In the genomic region with DNA sequence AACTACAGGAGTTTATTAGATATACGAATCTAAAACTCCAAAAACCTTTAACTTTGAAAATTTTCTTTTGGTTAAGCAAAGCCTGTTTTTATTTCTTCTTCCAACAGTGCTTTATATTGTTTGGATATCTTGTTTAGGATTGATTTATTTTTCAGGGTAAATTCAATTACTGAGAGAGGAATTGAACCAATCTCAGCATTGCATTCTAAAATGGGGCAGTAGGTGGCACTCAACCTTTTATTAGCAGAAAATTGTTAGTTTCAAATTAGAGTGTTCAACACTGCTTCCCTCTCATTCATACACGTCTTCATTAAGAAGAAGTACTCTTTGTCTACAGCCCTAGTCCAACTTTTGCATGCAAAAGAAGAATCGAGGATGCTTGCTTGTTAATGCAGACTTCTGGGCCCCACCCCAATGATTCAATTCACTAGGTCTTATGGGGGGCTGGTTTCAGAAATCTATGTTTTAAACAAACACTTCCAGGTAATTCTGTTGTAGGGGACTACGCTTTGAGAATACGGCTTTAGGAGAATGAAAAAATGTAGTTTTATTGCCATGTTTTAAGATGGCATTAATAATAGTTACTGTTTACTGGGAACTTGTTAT, we compare ENCODE assay signal across 1 cellular context.
TF ChIP-seq lines count a peak whose summit lies in the region.

No MANE protein-coding gene starts in this region.

TF ChIP-seq in Ishikawa, 13 proteins besides CTCF, POLR2A, EP300 and RAD21 (continued from another document):
- TF ChIP-seq, protein P1, sequence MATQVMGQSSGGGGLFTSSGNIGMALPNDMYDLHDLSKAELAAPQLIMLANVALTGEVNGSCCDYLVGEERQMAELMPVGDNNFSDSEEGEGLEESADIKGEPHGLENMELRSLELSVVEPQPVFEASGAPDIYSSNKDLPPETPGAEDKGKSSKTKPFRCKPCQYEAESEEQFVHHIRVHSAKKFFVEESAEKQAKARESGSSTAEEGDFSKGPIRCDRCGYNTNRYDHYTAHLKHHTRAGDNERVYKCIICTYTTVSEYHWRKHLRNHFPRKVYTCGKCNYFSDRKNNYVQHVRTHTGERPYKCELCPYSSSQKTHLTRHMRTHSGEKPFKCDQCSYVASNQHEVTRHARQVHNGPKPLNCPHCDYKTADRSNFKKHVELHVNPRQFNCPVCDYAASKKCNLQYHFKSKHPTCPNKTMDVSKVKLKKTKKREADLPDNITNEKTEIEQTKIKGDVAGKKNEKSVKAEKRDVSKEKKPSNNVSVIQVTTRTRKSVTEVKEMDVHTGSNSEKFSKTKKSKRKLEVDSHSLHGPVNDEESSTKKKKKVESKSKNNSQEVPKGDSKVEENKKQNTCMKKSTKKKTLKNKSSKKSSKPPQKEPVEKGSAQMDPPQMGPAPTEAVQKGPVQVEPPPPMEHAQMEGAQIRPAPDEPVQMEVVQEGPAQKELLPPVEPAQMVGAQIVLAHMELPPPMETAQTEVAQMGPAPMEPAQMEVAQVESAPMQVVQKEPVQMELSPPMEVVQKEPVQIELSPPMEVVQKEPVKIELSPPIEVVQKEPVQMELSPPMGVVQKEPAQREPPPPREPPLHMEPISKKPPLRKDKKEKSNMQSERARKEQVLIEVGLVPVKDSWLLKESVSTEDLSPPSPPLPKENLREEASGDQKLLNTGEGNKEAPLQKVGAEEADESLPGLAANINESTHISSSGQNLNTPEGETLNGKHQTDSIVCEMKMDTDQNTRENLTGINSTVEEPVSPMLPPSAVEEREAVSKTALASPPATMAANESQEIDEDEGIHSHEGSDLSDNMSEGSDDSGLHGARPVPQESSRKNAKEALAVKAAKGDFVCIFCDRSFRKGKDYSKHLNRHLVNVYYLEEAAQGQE (IDR thresholded peaks at IDR 0.05; ENCODE audit: low read depth) = no peak
